Comparison of ENCODE assay signal across 1 cellular context in the genomic region with DNA sequence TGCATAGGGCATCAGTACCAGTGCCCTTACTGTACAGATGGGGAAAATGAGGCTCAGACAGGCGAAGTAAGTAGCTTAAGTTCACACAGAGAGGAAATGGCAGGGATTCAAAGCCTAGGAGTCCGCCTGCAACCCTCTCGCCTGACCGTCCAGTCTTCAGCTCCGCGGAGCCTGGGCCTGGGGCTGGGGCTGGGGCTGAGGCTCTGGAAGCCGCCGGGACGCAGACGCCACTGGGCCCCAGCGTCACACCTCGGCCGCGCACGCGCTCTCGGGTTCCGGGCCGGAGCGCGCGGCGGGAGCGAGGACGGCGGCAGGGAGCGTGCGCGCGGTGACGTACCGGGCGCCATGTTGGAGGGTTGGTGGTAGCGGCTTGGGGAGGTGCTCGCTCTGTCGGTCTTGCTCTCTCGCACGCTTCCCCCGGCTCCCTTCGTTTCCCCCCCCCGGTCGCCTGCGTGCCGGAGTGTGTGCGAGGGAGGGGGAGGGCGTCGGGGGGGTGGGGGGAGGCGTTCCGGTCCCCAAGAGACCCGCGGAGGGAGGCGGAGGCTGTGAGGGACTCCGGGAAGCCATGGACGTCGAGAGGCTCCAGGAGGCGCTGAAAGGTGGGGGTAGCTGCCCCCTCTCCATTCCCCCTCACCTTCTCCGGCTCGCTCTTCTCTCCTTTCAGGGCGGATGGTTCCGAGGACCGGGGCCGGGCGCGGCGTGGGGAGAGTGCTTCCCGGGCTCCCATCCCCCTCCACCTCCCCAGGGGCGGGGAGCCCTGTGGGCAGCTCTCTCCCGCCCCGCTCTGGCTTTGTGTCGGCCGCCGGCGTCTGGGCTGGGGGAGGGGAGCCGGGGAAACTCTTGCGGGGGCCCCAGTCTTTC.
TF ChIP-seq lines count a peak whose summit lies in the region.

A gene with protein sequence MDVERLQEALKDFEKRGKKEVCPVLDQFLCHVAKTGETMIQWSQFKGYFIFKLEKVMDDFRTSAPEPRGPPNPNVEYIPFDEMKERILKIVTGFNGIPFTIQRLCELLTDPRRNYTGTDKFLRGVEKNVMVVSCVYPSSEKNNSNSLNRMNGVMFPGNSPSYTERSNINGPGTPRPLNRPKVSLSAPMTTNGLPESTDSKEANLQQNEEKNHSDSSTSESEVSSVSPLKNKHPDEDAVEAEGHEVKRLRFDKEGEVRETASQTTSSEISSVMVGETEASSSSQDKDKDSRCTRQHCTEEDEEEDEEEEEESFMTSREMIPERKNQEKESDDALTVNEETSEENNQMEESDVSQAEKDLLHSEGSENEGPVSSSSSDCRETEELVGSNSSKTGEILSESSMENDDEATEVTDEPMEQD (plus strand): TSS at position 339 of the 861 bp plus-strand sequence. CDS start 227 bp downstream, at position 566.

TF ChIP-seq in HepG2, 621 proteins besides CTCF, POLR2A, EP300 and RAD21 (continued from another document and continues in another):
- TF ChIP-seq, protein P1, sequence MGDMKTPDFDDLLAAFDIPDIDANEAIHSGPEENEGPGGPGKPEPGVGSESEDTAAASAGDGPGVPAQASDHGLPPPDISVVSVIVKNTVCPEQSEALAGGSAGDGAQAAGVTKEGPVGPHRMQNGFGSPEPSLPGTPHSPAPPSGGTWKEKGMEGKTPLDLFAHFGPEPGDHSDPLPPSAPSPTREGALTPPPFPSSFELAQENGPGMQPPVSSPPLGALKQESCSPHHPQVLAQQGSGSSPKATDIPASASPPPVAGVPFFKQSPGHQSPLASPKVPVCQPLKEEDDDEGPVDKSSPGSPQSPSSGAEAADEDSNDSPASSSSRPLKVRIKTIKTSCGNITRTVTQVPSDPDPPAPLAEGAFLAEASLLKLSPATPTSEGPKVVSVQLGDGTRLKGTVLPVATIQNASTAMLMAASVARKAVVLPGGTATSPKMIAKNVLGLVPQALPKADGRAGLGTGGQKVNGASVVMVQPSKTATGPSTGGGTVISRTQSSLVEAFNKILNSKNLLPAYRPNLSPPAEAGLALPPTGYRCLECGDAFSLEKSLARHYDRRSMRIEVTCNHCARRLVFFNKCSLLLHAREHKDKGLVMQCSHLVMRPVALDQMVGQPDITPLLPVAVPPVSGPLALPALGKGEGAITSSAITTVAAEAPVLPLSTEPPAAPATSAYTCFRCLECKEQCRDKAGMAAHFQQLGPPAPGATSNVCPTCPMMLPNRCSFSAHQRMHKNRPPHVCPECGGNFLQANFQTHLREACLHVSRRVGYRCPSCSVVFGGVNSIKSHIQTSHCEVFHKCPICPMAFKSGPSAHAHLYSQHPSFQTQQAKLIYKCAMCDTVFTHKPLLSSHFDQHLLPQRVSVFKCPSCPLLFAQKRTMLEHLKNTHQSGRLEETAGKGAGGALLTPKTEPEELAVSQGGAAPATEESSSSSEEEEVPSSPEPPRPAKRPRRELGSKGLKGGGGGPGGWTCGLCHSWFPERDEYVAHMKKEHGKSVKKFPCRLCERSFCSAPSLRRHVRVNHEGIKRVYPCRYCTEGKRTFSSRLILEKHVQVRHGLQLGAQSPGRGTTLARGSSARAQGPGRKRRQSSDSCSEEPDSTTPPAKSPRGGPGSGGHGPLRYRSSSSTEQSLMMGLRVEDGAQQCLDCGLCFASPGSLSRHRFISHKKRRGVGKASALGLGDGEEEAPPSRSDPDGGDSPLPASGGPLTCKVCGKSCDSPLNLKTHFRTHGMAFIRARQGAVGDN (CRISPR knock-in tag; IDR thresholded peaks at IDR 0.05) = peak; percentile 98
- TF ChIP-seq CHD2 (IDR thresholded peaks at IDR 0.05; ENCODE audit: low read depth, low read length) (peak; percentile 59; the same call in 1 of the 2 replicates), CEBPB (IDR thresholded peaks at IDR 0.05; ENCODE audit: borderline replicate concordance, low read depth, low read length) (no peak), SSRP1 (CRISPR knock-in tag; IDR thresholded peaks at IDR 0.05) (no peak), RARA (CRISPR knock-in tag; IDR thresholded peaks at IDR 0.05) (no peak), ZNF329 (CRISPR knock-in tag; IDR thresholded peaks at IDR 0.05; ENCODE audit: low read depth) (0 out of 2 replicates have a peak, but pooled peaks have one; percentile 32), ZSCAN20 (CRISPR knock-in tag; IDR thresholded peaks at IDR 0.05; ENCODE audit: borderline replicate concordance) (peak; percentile 56; the same call in 1 of the 2 replicates), REL (CRISPR knock-in tag; conservative IDR thresholded peaks at IDR 0.05) (no peak), NFKBIZ (CRISPR knock-in tag; IDR thresholded peaks at IDR 0.05) (peak; percentile 41; the same call in 1 of the 2 replicates), PHF8 (CRISPR knock-in tag; IDR thresholded peaks at IDR 0.05) (peak; percentile 70), AKAP8 (CRISPR knock-in tag; IDR thresholded peaks at IDR 0.05) (0 out of 2 replicates have a peak, but pooled peaks have one; percentile 30), SMAD1 (CRISPR knock-in tag; IDR thresholded peaks at IDR 0.05; ENCODE audit: borderline replicate concordance, low read depth) (peak; percentile 74; the same call in 1 of the 2 replicates), TBX2 (CRISPR knock-in tag; IDR thresholded peaks at IDR 0.05; ENCODE audit: borderline replicate concordance) (peak; percentile 89), NR2C2 (CRISPR knock-in tag; IDR thresholded peaks at IDR 0.05; ENCODE audit: borderline replicate concordance) (no peak), ZNF670 (CRISPR knock-in tag; IDR thresholded peaks at IDR 0.05; ENCODE audit: borderline replicate concordance) (peak; percentile 77; the same call in 1 of the 2 replicates)
- TF ChIP-seq, protein P2, sequence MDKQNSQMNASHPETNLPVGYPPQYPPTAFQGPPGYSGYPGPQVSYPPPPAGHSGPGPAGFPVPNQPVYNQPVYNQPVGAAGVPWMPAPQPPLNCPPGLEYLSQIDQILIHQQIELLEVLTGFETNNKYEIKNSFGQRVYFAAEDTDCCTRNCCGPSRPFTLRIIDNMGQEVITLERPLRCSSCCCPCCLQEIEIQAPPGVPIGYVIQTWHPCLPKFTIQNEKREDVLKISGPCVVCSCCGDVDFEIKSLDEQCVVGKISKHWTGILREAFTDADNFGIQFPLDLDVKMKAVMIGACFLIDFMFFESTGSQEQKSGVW (CRISPR knock-in tag; IDR thresholded peaks at IDR 0.05; ENCODE audit: borderline replicate concordance) = no peak
- TF ChIP-seq, protein P3, sequence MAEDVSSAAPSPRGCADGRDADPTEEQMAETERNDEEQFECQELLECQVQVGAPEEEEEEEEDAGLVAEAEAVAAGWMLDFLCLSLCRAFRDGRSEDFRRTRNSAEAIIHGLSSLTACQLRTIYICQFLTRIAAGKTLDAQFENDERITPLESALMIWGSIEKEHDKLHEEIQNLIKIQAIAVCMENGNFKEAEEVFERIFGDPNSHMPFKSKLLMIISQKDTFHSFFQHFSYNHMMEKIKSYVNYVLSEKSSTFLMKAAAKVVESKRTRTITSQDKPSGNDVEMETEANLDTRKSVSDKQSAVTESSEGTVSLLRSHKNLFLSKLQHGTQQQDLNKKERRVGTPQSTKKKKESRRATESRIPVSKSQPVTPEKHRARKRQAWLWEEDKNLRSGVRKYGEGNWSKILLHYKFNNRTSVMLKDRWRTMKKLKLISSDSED (CRISPR knock-in tag; IDR thresholded peaks at IDR 0.05) = peak; percentile 75; the same call in 1 of the 2 replicates
- TF ChIP-seq, protein P4, sequence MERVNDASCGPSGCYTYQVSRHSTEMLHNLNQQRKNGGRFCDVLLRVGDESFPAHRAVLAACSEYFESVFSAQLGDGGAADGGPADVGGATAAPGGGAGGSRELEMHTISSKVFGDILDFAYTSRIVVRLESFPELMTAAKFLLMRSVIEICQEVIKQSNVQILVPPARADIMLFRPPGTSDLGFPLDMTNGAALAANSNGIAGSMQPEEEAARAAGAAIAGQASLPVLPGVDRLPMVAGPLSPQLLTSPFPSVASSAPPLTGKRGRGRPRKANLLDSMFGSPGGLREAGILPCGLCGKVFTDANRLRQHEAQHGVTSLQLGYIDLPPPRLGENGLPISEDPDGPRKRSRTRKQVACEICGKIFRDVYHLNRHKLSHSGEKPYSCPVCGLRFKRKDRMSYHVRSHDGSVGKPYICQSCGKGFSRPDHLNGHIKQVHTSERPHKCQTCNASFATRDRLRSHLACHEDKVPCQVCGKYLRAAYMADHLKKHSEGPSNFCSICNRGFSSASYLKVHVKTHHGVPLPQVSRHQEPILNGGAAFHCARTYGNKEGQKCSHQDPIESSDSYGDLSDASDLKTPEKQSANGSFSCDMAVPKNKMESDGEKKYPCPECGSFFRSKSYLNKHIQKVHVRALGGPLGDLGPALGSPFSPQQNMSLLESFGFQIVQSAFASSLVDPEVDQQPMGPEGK (CRISPR knock-in tag; IDR thresholded peaks at IDR 0.05) = peak; percentile 67
- TF ChIP-seq, protein P5, sequence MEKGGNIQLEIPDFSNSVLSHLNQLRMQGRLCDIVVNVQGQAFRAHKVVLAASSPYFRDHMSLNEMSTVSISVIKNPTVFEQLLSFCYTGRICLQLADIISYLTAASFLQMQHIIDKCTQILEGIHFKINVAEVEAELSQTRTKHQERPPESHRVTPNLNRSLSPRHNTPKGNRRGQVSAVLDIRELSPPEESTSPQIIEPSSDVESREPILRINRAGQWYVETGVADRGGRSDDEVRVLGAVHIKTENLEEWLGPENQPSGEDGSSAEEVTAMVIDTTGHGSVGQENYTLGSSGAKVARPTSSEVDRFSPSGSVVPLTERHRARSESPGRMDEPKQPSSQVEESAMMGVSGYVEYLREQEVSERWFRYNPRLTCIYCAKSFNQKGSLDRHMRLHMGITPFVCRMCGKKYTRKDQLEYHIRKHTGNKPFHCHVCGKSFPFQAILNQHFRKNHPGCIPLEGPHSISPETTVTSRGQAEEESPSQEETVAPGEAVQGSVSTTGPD (CRISPR knock-in tag; IDR thresholded peaks at IDR 0.05) = no peak
- TF ChIP-seq, protein P6, sequence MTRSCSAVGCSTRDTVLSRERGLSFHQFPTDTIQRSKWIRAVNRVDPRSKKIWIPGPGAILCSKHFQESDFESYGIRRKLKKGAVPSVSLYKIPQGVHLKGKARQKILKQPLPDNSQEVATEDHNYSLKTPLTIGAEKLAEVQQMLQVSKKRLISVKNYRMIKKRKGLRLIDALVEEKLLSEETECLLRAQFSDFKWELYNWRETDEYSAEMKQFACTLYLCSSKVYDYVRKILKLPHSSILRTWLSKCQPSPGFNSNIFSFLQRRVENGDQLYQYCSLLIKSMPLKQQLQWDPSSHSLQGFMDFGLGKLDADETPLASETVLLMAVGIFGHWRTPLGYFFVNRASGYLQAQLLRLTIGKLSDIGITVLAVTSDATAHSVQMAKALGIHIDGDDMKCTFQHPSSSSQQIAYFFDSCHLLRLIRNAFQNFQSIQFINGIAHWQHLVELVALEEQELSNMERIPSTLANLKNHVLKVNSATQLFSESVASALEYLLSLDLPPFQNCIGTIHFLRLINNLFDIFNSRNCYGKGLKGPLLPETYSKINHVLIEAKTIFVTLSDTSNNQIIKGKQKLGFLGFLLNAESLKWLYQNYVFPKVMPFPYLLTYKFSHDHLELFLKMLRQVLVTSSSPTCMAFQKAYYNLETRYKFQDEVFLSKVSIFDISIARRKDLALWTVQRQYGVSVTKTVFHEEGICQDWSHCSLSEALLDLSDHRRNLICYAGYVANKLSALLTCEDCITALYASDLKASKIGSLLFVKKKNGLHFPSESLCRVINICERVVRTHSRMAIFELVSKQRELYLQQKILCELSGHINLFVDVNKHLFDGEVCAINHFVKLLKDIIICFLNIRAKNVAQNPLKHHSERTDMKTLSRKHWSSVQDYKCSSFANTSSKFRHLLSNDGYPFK (CRISPR knock-in tag; IDR thresholded peaks at IDR 0.05; ENCODE audit: borderline replicate concordance) = peak; percentile 37; the same call in 1 of the 2 replicates
- TF ChIP-seq, protein P7, sequence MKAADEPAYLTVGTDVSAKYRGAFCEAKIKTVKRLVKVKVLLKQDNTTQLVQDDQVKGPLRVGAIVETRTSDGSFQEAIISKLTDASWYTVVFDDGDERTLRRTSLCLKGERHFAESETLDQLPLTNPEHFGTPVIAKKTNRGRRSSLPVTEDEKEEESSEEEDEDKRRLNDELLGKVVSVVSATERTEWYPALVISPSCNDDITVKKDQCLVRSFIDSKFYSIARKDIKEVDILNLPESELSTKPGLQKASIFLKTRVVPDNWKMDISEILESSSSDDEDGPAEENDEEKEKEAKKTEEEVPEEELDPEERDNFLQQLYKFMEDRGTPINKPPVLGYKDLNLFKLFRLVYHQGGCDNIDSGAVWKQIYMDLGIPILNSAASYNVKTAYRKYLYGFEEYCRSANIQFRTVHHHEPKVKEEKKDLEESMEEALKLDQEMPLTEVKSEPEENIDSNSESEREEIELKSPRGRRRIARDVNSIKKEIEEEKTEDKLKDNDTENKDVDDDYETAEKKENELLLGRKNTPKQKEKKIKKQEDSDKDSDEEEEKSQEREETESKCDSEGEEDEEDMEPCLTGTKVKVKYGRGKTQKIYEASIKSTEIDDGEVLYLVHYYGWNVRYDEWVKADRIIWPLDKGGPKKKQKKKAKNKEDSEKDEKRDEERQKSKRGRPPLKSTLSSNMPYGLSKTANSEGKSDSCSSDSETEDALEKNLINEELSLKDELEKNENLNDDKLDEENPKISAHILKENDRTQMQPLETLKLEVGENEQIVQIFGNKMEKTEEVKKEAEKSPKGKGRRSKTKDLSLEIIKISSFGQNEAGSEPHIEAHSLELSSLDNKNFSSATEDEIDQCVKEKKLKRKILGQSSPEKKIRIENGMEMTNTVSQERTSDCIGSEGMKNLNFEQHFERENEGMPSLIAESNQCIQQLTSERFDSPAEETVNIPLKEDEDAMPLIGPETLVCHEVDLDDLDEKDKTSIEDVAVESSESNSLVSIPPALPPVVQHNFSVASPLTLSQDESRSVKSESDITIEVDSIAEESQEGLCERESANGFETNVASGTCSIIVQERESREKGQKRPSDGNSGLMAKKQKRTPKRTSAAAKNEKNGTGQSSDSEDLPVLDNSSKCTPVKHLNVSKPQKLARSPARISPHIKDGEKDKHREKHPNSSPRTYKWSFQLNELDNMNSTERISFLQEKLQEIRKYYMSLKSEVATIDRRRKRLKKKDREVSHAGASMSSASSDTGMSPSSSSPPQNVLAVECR (CRISPR knock-in tag; IDR thresholded peaks at IDR 0.05; ENCODE audit: borderline replicate concordance) = peak; percentile 69; the same call in 1 of the 2 replicates
